In genomic region chr6:144012534-144012933, GRCh38 we compare ENCODE assay signal across 29 cellular contexts. TPM values are rescaled to one million over a fixed set of nuclear protein-coding genes. Genes with fewer than 3 reads are reported as not detected.
A peak's percentile ranks its signal among the peaks of the same experiment; 100 is the strongest.
DNase-seq lines count a peak whose midpoint lies in the region; ATAC-seq and FAIRE-seq lines count a peak whose summit lies in the region.
"Had no signal": no experiment of that assay in that cellular context is flagged by ENCODE, and none has a peak within 500 bp of the region (broad histone marks: within the 10 kb centered on the region; RNA-seq: fewer than 3 reads in every experiment).

No MANE protein-coding gene starts in this region.

- peak overlapping the region; percentile 36 for H3K27ac Mint-ChIP-seq in activated CD4-positive, alpha-beta memory T cell treated with anti-CD3 and anti-CD28 coated beads for 36 hours
- H3K27ac Mint-ChIP-seq in activated CD4-positive, alpha-beta memory T cell treated with anti-CD3 and anti-CD28 coated beads, Interleukin-2, amount 10 ng/mL, durations not matched to agents 7 days and 5 days = no peak overlapping the region
- peak overlapping the region; percentile 36 for H3K27ac Mint-ChIP-seq in activated T-helper 17 cell treated with anti-CD3 and anti-CD28 coated beads, Interleukin-2, amount 50 U/mL, for 72 hours
- H3K27ac Mint-ChIP-seq: B cell; CD8-positive, alpha-beta memory T cell; dendritic cell treated with granulocyte-macrophage colony-stimulating factor and Interleukin-4, amounts not matched to agents 40 ng/mL and 50 ng/mL, for 4 days; endodermal cell; mesothelial cell of epicardium; naive thymus-derived CD4-positive, alpha-beta T cell; stimulated activated naive CD8-positive, alpha-beta T cell treated with anti-CD3 and anti-CD28 coated beads, Interleukin-15, amount 100 ng/mL, for 72 hours had no signal

- ATAC-seq in activated T-helper 17 cell treated with anti-CD3 and anti-CD28 coated beads, Interleukin-2, amount 50 U/mL, for 72 hours (replicated peaks) = peak; percentile 62
- ATAC-seq in GM18520 (IDR thresholded peaks at IDR 0.05; ENCODE audit: unreplicated experiment) = no peak
- ATAC-seq: HCT116; naive thymus-derived CD4-positive, alpha-beta T cell; stimulated activated naive CD8-positive, alpha-beta T cell treated with anti-CD3 and anti-CD28 coated beads, Interleukin-15, amount 100 ng/mL, for 72 hours had no signal

- POLR2A ChIA-PET in activated CD4-positive, alpha-beta memory T cell treated with anti-CD3 and anti-CD28 coated beads for 36 hours (lab: Charles Lee) = no interaction called here
- POLR2A ChIA-PET in activated CD4-positive, alpha-beta memory T cell treated with anti-CD3 and anti-CD28 coated beads, Interleukin-2, amount 10 ng/mL, durations not matched to agents 7 days and 5 days (lab: Charles Lee) = no interaction called here

- peaks cover 7% of the 10 kb centered on the region for H3K27me3 Mint-ChIP-seq in activated CD4-positive, alpha-beta memory T cell treated with anti-CD3 and anti-CD28 coated beads for 36 hours
- H3K27me3 Mint-ChIP-seq in activated CD4-positive, alpha-beta memory T cell treated with anti-CD3 and anti-CD28 coated beads, Interleukin-2, amount 10 ng/mL, durations not matched to agents 7 days and 5 days = peaks cover 20% of the 10 kb centered on the region
- H3K27me3 Mint-ChIP-seq in activated T-helper 17 cell treated with anti-CD3 and anti-CD28 coated beads, Interleukin-2, amount 50 U/mL, for 72 hours = peaks cover 18% of the 10 kb centered on the region
- H3K27me3 Mint-ChIP-seq: B cell had no signal

- intact Hi-C loops in activated CD4-positive, alpha-beta memory T cell treated with anti-CD3 and anti-CD28 coated beads for 36 hours (cut with micrococcal nuclease) = loop anchor here (5.0 kb wide), 2 partner anchors 320 to 500 kb away; partner anchors contain the start of gene FUCA2

- no peaks in the 10 kb centered on the region for H3K9me3 Mint-ChIP-seq in activated CD4-positive, alpha-beta memory T cell treated with anti-CD3 and anti-CD28 coated beads for 36 hours
- H3K9me3 Mint-ChIP-seq in activated CD4-positive, alpha-beta memory T cell treated with anti-CD3 and anti-CD28 coated beads, Interleukin-2, amount 10 ng/mL, durations not matched to agents 7 days and 5 days = no peaks in the 10 kb centered on the region
- no peaks in the 10 kb centered on the region for H3K9me3 Mint-ChIP-seq in activated T-helper 17 cell treated with anti-CD3 and anti-CD28 coated beads, Interleukin-2, amount 50 U/mL, for 72 hours
- H3K9me3 Mint-ChIP-seq: CD8-positive, alpha-beta memory T cell; dendritic cell treated with granulocyte-macrophage colony-stimulating factor and Interleukin-4, amounts not matched to agents 40 ng/mL and 50 ng/mL, for 4 days had no signal

- CTCF ChIA-PET in activated CD4-positive, alpha-beta memory T cell treated with anti-CD3 and anti-CD28 coated beads for 36 hours (lab: Charles Lee) = interaction anchor here (0.5 to 5.4 kb wide), 22 partner anchors 8 to 1163 kb away, joined by 3 to 121 read pairs (median 4); no protein-coding TSS in a partner anchor
- CTCF ChIA-PET in activated CD4-positive, alpha-beta memory T cell treated with anti-CD3 and anti-CD28 coated beads, Interleukin-2, amount 10 ng/mL, durations not matched to agents 7 days and 5 days (lab: Charles Lee) = interaction anchor here (0.7 to 4.5 kb wide), 13 partner anchors 16 to 499 kb away, joined by 3 to 46 read pairs (median 5); no protein-coding TSS in a partner anchor

- no peak overlapping the region for H3K4me3 Mint-ChIP-seq in activated CD4-positive, alpha-beta memory T cell treated with anti-CD3 and anti-CD28 coated beads for 36 hours
- no peak overlapping the region for H3K4me3 Mint-ChIP-seq in activated CD4-positive, alpha-beta memory T cell treated with anti-CD3 and anti-CD28 coated beads, Interleukin-2, amount 10 ng/mL, durations not matched to agents 7 days and 5 days
- no peak overlapping the region for H3K4me3 Mint-ChIP-seq in activated T-helper 17 cell treated with anti-CD3 and anti-CD28 coated beads, Interleukin-2, amount 50 U/mL, for 72 hours
- H3K4me3 Mint-ChIP-seq: B cell; CD8-positive, alpha-beta memory T cell; dendritic cell treated with granulocyte-macrophage colony-stimulating factor and Interleukin-4, amounts not matched to agents 40 ng/mL and 50 ng/mL, for 4 days; endodermal cell; mesothelial cell of epicardium; naive thymus-derived CD4-positive, alpha-beta T cell; stimulated activated naive CD8-positive, alpha-beta T cell treated with anti-CD3 and anti-CD28 coated beads, Interleukin-15, amount 100 ng/mL, for 72 hours had no signal

- no peak for FAIRE-seq in HTR-8/SVneo (lab: Jason Lieb, UNC)
- FAIRE-seq: keratinocyte had no signal

- DNase-seq in activated CD4-positive, alpha-beta memory T cell treated with anti-CD3 and anti-CD28 coated beads for 36 hours = no peak
- DNase-seq in activated CD4-positive, alpha-beta memory T cell treated with anti-CD3 and anti-CD28 coated beads, Interleukin-2, amount 10 ng/mL, durations not matched to agents 7 days and 5 days = no peak
- peak; percentile 48 for DNase-seq in fibroblast of peridontal ligament (ENCODE audit: extremely low read depth)
- peak; percentile 18 for DNase-seq in stromal cell of bone marrow (ENCODE audit: low read depth)
- DNase-seq in HTR-8/SVneo (ENCODE audit: insufficient read length, low spot score) = no peak
- DNase-seq in D341Med (ENCODE audit: low spot score) = no peak
- DNase-seq: activated CD4-positive, CD25-positive, alpha-beta regulatory T cell treated with anti-CD3 and anti-CD28 coated beads, Interleukin-2, amount 50 U/mL, for 72 hours; amniotic stem cell; caudate nucleus; CD8-positive, alpha-beta memory T cell; DMS153; endodermal cell; GF-D8; naive thymus-derived CD4-positive, alpha-beta T cell; NCI-H1417; NCI-H2081; NCI-H2227 treated with DMSO at 0.1 percent for 48 hours; NCI-H69; nucleus accumbens; stimulated activated naive CD8-positive, alpha-beta T cell treated with anti-CD3 and anti-CD28 coated beads, Interleukin-15, amount 100 ng/mL, for 72 hours; T-helper 1 cell; tibial artery had no signal

- H3K4me1 Mint-ChIP-seq in activated CD4-positive, alpha-beta memory T cell treated with anti-CD3 and anti-CD28 coated beads for 36 hours (ENCODE audit: low read depth) = peaks cover 4% of the 10 kb centered on the region
- H3K4me1 Mint-ChIP-seq in activated CD4-positive, alpha-beta memory T cell treated with anti-CD3 and anti-CD28 coated beads, Interleukin-2, amount 10 ng/mL, durations not matched to agents 7 days and 5 days = peaks cover 2% of the 10 kb centered on the region
- H3K4me1 Mint-ChIP-seq in activated T-helper 17 cell treated with anti-CD3 and anti-CD28 coated beads, Interleukin-2, amount 50 U/mL, for 72 hours = peaks cover 4% of the 10 kb centered on the region

- peaks cover 2% of the 10 kb centered on the region for H3K36me3 Mint-ChIP-seq in activated CD4-positive, alpha-beta memory T cell treated with anti-CD3 and anti-CD28 coated beads for 36 hours
- H3K36me3 Mint-ChIP-seq in activated CD4-positive, alpha-beta memory T cell treated with anti-CD3 and anti-CD28 coated beads, Interleukin-2, amount 10 ng/mL, durations not matched to agents 7 days and 5 days (ENCODE audit: low read depth) = no peaks in the 10 kb centered on the region
- no peaks in the 10 kb centered on the region for H3K36me3 Mint-ChIP-seq in activated T-helper 17 cell treated with anti-CD3 and anti-CD28 coated beads, Interleukin-2, amount 50 U/mL, for 72 hours (ENCODE audit: low read depth)
- H3K36me3 Mint-ChIP-seq: CD8-positive, alpha-beta memory T cell had no signal

RNA-seq across cellular contexts. Expression of gene PLAGL1, which starts 4.5 kb away (rescaled TPM):
- 10 to 100 TPM; 13.4 to 16.3 TPM for total RNA-seq in activated CD4-positive, alpha-beta memory T cell treated with anti-CD3 and anti-CD28 coated beads for 36 hours
- total RNA-seq in activated CD4-positive, alpha-beta memory T cell treated with anti-CD3 and anti-CD28 coated beads, Interleukin-2, amount 10 ng/mL, durations not matched to agents 7 days and 5 days = 1 to 10 TPM; 5.7 to 6.3 TPM
- 10 to 100 TPM; 15.5 to 77.8 TPM for total RNA-seq in activated T-helper 17 cell treated with anti-CD3 and anti-CD28 coated beads, Interleukin-2, amount 50 U/mL, for 72 hours

Comparison
In these comparisons a context has a peak if more than half of its experiments do, and no peak if none do; other contexts are left out.
1. DNase-seq: peak in fibroblast of peridontal ligament (single experiment) and stromal cell of bone marrow (single experiment); none in activated CD4-positive, alpha-beta memory T cell treated with anti-CD3 and anti-CD28 coated beads for 36 hours (single experiment), activated CD4-positive, alpha-beta memory T cell treated with anti-CD3 and anti-CD28 coated beads, Interleukin-2, amount 10 ng/mL, durations not matched to agents 7 days and 5 days (single experiment), HTR-8/SVneo (single experiment) and D341Med (single experiment).